8 cellular contexts compared by ENCODE assay signal in the genomic region with DNA sequence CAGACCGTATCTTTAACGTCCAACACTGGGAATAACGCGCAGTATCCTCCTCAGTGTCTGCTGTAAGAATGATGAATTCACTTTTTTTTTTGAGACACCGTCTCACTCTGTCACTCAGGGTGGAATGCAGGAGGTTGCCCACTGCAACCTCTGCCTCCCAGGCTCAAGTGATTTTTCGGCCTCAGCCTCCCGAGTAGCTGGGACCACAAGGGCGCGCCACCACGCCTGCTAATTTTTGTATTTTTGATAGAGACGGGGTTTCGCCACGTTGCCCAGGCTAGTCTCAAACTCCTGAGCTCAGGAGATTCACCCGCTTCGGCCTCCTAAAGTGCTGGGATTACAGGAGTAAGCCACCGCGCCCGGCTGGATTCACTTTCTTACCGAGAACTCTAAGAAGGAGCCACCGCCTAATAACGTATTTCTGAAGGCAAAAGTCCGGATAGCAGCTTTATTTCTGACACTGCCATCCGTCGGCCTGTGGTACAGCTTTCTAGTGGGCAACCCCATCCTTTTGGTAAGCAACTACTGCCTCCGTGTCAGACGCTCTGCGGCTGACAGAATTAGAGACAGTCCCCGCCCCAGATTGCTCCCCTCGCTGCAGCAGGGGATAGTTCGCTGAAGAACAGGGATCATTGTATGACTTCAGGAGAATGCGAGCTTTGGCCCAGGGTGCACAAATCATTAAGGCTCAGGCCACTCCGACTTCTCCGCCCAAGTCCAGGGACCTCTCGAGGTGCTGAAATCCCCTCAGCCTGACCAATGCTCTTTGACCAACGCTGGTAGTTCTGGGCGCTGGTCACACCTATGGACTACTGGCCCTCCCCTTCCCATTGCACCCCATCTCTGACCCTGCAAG. TPM values are rescaled to one million over a fixed set of nuclear protein-coding genes. Genes with fewer than 3 reads are reported as not detected.
A peak's percentile ranks its signal among the peaks of the same experiment; 100 is the strongest.
DNase-seq lines count a peak whose midpoint lies in the region; ATAC-seq and TF ChIP-seq lines count a peak whose summit lies in the region.

No MANE protein-coding gene starts in this region.

- WGBS in stomach, 5 donors, result 33 to 36% (median 34%) methylated on average over 36 of the region's 36 CpGs

- TF ChIP-seq CTCF in AG04449 (IDR thresholded peaks at IDR 0.05; ENCODE audit: insufficient read depth, low read length, missing control alignments) (no peak), brain microvascular endothelial cell (IDR thresholded peaks at IDR 0.05; ENCODE audit: low read depth, low read length, missing control alignments) (no peak), kidney epithelial cell (IDR thresholded peaks at IDR 0.05; ENCODE audit: insufficient read depth, low read length, poor library complexity, severe bottlenecking) (no peak), stomach (IDR thresholded peaks at IDR 0.05) (no peak)

- H3K36me3 ChIP-seq in brain microvascular endothelial cell (replicated peaks) (peaks cover 28% of the 10 kb centered on the region), kidney epithelial cell (ENCODE audit: control insufficient read depth, insufficient read depth, low read length) (no peaks in the 10 kb centered on the region), stomach (peaks cover 22 to 28% (median 27%) of the 10 kb centered on the region in 4 donors)

- TF ChIP-seq EP300 in stomach (IDR thresholded peaks at IDR 0.05), result no peak

- peaks cover 18 to 41% (median 35%) of the 10 kb centered on the region in 4 donors for H3K4me1 ChIP-seq in stomach

- intact Hi-C loops in stomach (cut with DNase I; ENCODE audit: low total_unique reads), result no loop called here

- peak overlapping the region; percentile 75 for H3K27ac ChIP-seq in brain microvascular endothelial cell
- H3K27ac ChIP-seq in stomach, result peak overlapping the region; percentile 69 to 92 (median 87)

- DNase-seq in AG04449 (ENCODE audit: low read depth, low spot score), result no peak
- peak; percentile 54 for DNase-seq in M059J (ENCODE audit: low read depth)
- DNase-seq in brain microvascular endothelial cell, result peak; percentile 29
- DNase-seq in kidney epithelial cell (ENCODE audit: low read depth), result no peak
- no peak for DNase-seq in stomach
- DNase-seq in activated CD4-positive, CD25-positive, alpha-beta regulatory T cell treated with anti-CD3 and anti-CD28 coated beads, Interleukin-2, amount 50 U/mL, for 72 hours, result no peak
- DNase-seq in T1000 (lab: John Stamatoyannopoulos, UW), result no peak

- peak overlapping the region; percentile 100 for H3K4me3 ChIP-seq in AG04449 (ENCODE audit: low read depth, low read length)
- peak overlapping the region; percentile 100 for H3K4me3 ChIP-seq in brain microvascular endothelial cell (ENCODE audit: low read depth, low read length)
- peak overlapping the region; percentile 65 for H3K4me3 ChIP-seq in kidney epithelial cell (ENCODE audit: low read depth, low read length)
- peak overlapping the region; percentile 84 to 98 (median 96) for H3K4me3 ChIP-seq in stomach

- no peak for TF ChIP-seq POLR2A in stomach (IDR thresholded peaks at IDR 0.05)

- CTCF ChIA-PET in AG04449 (lab: Yijun Ruan, JAX), result interaction anchor here (0.6 to 3.8 kb wide), 7 partner anchors 11 to 311 kb away, joined by 3 to 18 read pairs (median 4); no protein-coding TSS in a partner anchor

- POLR2A ChIA-PET in AG04449 (lab: Yijun Ruan, JAX), result interaction anchor here (0.9 kb wide), 1 partner anchor 12 kb away, joined by 3 read pairs; no protein-coding TSS in a partner anchor

- ATAC-seq in GM19324 (IDR thresholded peaks at IDR 0.05; ENCODE audit: low FRiP score, unreplicated experiment), result peak; percentile 1

- H3K9me3 ChIP-seq in stomach, result no peaks in the 10 kb centered on the region

- H3K27me3 ChIP-seq in brain microvascular endothelial cell (replicated peaks), result no peaks in the 10 kb centered on the region
- no peaks in the 10 kb centered on the region for H3K27me3 ChIP-seq in kidney epithelial cell (ENCODE audit: control insufficient read depth, insufficient read depth, low read length)
- no peaks in the 10 kb centered on the region for H3K27me3 ChIP-seq in stomach

- in situ Hi-C loops in brain microvascular endothelial cell (cut with HindIII; ENCODE audit: low pct_ligation_motif_present, low sequenced_read_pairs), result no loop called here

RNA-seq across cellular contexts. Expression of gene POLR3A, which starts 0.6 kb away (rescaled TPM):
- 7.2 and 11.8 TPM in 2 replicates for total RNA-seq in M059J (2014; rRNA removed; shearing (Covaris generic))
- 20.7 and 22.1 TPM in 2 replicates for total RNA-seq in kidney epithelial cell
- total RNA-seq in stomach, result 10 to 100 TPM in 3 of 5 donors, 1 to 10 TPM in 2; 8.5 to 25.8 (median 13.4) TPM
- 1 to 10 TPM; 2.1 to 3.0 (median 2.4) TPM for polyA plus RNA-seq in stomach

RNA-seq across cellular contexts. Expression of gene RPS24, which starts 5.0 kb away (rescaled TPM):
- total RNA-seq in M059J (2014; rRNA removed; shearing (Covaris generic)), result 2,206 and 2,326 TPM in 2 replicates
- total RNA-seq in kidney epithelial cell (2,651 and 2,689 TPM in 2 replicates), stomach (1,000 to 10,000 TPM in 4 of 5 donors, 100 to 1,000 TPM in 1; 936 to 2,996 (median 2,299) TPM)
- polyA plus RNA-seq in stomach, result 1,000 to 10,000 TPM; 5,082 to 7,888 (median 5,945) TPM

Comparison
In these comparisons a context has a peak if more than half of its experiments do, and no peak if none do; other contexts are left out.
1. DNase-seq: peak in M059J (single experiment) and brain microvascular endothelial cell (single experiment); none in AG04449 (single experiment), kidney epithelial cell (single experiment), stomach (single experiment), activated CD4-positive, CD25-positive, alpha-beta regulatory T cell treated with anti-CD3 and anti-CD28 coated beads, Interleukin-2, amount 50 U/mL, for 72 hours (single experiment) and T1000 (single experiment).
2. Peak in every context shown above with its lines, with median percentiles within 50 percentile points of each other: H3K4me3 ChIP-seq.